ENCODE assay signal across 10 cellular contexts in the genomic region with DNA sequence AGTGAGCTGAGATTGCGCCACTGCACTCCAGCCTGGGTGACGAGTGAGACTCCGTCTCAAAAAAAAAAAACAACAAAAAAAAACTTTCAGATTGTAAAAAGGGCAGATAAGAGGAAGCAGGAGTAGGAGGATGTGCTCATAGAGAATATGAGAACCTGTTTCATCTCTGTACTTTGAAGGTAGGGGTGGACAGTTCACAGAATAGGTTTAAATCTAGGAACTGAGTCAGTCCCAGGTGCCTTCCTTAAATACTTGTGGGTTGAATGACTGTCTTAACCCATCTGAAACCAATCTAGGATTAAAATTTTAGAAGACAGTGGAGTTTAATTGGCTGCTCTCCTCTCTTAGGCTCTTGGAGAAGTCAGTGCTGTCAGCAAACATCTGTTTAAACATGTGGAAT. TPM values are rescaled to one million over a fixed set of nuclear protein-coding genes. Genes with fewer than 3 reads are reported as not detected.
DNase-seq lines count a peak whose midpoint lies in the region; ATAC-seq and TF ChIP-seq lines count a peak whose summit lies in the region.
"Had no signal": no experiment of that assay in that cellular context is flagged by ENCODE, and none has a peak within 500 bp of the region (broad histone marks: within the 10 kb centered on the region; RNA-seq: fewer than 3 reads in every experiment).

No MANE protein-coding gene starts in this region.

- H3K4me1 Mint-ChIP-seq in CD8-positive, alpha-beta T cell (ENCODE audit: low read depth), result peaks cover 39% of the 10 kb centered on the region

- H3K27me3 ChIP-seq in BJ (ENCODE audit: control insufficient read depth, insufficient read depth, low read length) (no peaks in the 10 kb centered on the region), RWPE2 (ENCODE audit: insufficient read depth, poor library complexity, severe bottlenecking) (no peaks in the 10 kb centered on the region), mesenchymal stem cell (ENCODE audit: control insufficient read depth in 1 of 2, insufficient read depth in 1 of 2, low read length in 2 of 2) (no peaks in the 10 kb centered on the region)
- H3K27me3 ChIP-seq in CD8-positive, alpha-beta T cell (ENCODE audit: insufficient read depth, low read length), result no peaks in the 10 kb centered on the region

- no peak overlapping the region for H3K27ac ChIP-seq in RWPE2 (ENCODE audit: poor library complexity, severe bottlenecking)
- H3K27ac ChIP-seq in CD8-positive, alpha-beta T cell (ENCODE audit: low read depth, low read length), result no peak overlapping the region
- no peak overlapping the region for H3K27ac ChIP-seq in mesenchymal stem cell (ENCODE audit: low read length, poor library complexity, severe bottlenecking)

- 100% methylated on average over 3 of the region's 3 CpGs for WGBS in mesenchymal stem cell

- DNase-seq in BJ (ENCODE audit: low read depth), result peak; percentile 19
- no peak for DNase-seq in RWPE2 (ENCODE audit: low spot score)
- DNase-seq in CD8-positive, alpha-beta T cell, result no peak
- DNase-seq in mucosa of descending colon, result no peak
- no peak for DNase-seq in GM19240 (ENCODE audit: insufficient read length, low spot score)
- DNase-seq in mesenchymal stem cell, result no peak

- peak; percentile 85 for ATAC-seq in GM19035 (IDR thresholded peaks at IDR 0.05; ENCODE audit: unreplicated experiment)
- peak; percentile 91 for ATAC-seq in HG02973 (IDR thresholded peaks at IDR 0.05; ENCODE audit: unreplicated experiment)
- peak; percentile 50; the same call in 2 of the 3 replicates for ATAC-seq in RWPE2 (ENCODE audit: low read depth)
- ATAC-seq in CD8-positive, alpha-beta T cell, result no peak
- ATAC-seq in mucosa of descending colon, result no peak

- H3K9me3 ChIP-seq in RWPE2 (ENCODE audit: severe bottlenecking) (peaks cover 16% of the 10 kb centered on the region), mucosa of descending colon (peaks cover 13% of the 10 kb centered on the region), mesenchymal stem cell (ENCODE audit: control insufficient read depth, low read length) (peaks cover 15% of the 10 kb centered on the region)
- H3K9me3 ChIP-seq in CD8-positive, alpha-beta T cell (ENCODE audit: low read length), result peaks cover 8% of the 10 kb centered on the region

- no peak overlapping the region for H4K8ac ChIP-seq in mesenchymal stem cell (ENCODE audit: low read length)

- intact Hi-C loops in CD8-positive, alpha-beta T cell (cut with DNase I, micrococcal nuclease), result no loop called here
- intact Hi-C loops in mucosa of descending colon (cut with DNase I, micrococcal nuclease), result no loop called here

- H3K4ac ChIP-seq in mesenchymal stem cell (ENCODE audit: low read depth in 1 of 2, low read length in 2 of 2), result no peak overlapping the region

- no peak overlapping the region for H3K14ac ChIP-seq in mesenchymal stem cell (ENCODE audit: low read length in 2 of 2)

- no peak overlapping the region for H2AK5ac ChIP-seq in mesenchymal stem cell (ENCODE audit: low read length, severe bottlenecking)

- H3K79me1 ChIP-seq in mesenchymal stem cell (replicated peaks; ENCODE audit: low read length, poor library complexity, severe bottlenecking), result peaks cover 8% of the 10 kb centered on the region

- H3K9ac ChIP-seq in mesenchymal stem cell (ENCODE audit: low read length), result no peak overlapping the region

- no peak overlapping the region for H3K4me3 Mint-ChIP-seq in CD8-positive, alpha-beta T cell
- H3K4me3 Mint-ChIP-seq: central memory CD8-positive, alpha-beta T cell had no signal

- POLR2A ChIA-PET in BJ (lab: Charles Lee), result interaction anchor here (0.5 kb wide), 1 partner anchor 12 kb away, joined by 3 read pairs; a partner anchor contains a TSS
- POLR2A ChIA-PET in CD8-positive, alpha-beta T cell (lab: Charles Lee), result no interaction called here

- H3K36me3 ChIP-seq in BJ (ENCODE audit: control insufficient read depth, insufficient read depth, low read length) (0 out of 2 replicates have a peak, but pooled peaks cover under 1% of the 10 kb centered on the region), RWPE2 (ENCODE audit: low read depth) (peaks cover 21% of the 10 kb centered on the region), mucosa of descending colon (ENCODE audit: low read depth) (no peaks in the 10 kb centered on the region), mesenchymal stem cell (ENCODE audit: control insufficient read depth in 1 of 2, insufficient read depth in 2 of 2, low read depth in 1 of 2, low read length in 2 of 2) (peaks cover 0 to 6% of the 10 kb centered on the region in 2 experiments)
- no peaks in the 10 kb centered on the region for H3K36me3 ChIP-seq in CD8-positive, alpha-beta T cell (ENCODE audit: insufficient read depth, low read length)

- CTCF ChIA-PET in BJ (lab: Yijun Ruan, JAX), result interaction anchor here (1.1 kb wide), 1 partner anchor 10 kb away, joined by 3 read pairs; no protein-coding TSS in a partner anchor
- CTCF ChIA-PET in CD8-positive, alpha-beta T cell (lab: Charles Lee), result no interaction called here

- H2AFZ ChIP-seq in mesenchymal stem cell (ENCODE audit: low read depth, low read length), result no peak overlapping the region

- H2BK12ac ChIP-seq in mesenchymal stem cell (ENCODE audit: low read length in 2 of 2), result no peak overlapping the region

- H4K91ac ChIP-seq in mesenchymal stem cell (ENCODE audit: low read length), result no peak overlapping the region

- H3K4me2 ChIP-seq in mesenchymal stem cell (ENCODE audit: low read length, poor library complexity, severe bottlenecking), result no peak overlapping the region

- H3K9me3 Mint-ChIP-seq in CD8-positive, alpha-beta T cell, result peaks cover 11% of the 10 kb centered on the region

- TF ChIP-seq CTCF in BJ (IDR thresholded peaks at IDR 0.05; ENCODE audit: insufficient read depth, low read depth, low read length), result no peak
- TF ChIP-seq CTCF in RWPE2 (IDR thresholded peaks at IDR 0.05; ENCODE audit: poor library complexity, severe bottlenecking), result no peak
- no peak for TF ChIP-seq CTCF in CD8-positive, alpha-beta T cell (IDR thresholded peaks at IDR 0.05)
- TF ChIP-seq CTCF in mucosa of descending colon (IDR thresholded peaks at IDR 0.05), result no peak

- H3K27ac Mint-ChIP-seq in CD8-positive, alpha-beta T cell, result no peak overlapping the region

- no peaks in the 10 kb centered on the region for H3K27me3 Mint-ChIP-seq in CD8-positive, alpha-beta T cell (ENCODE audit: low read depth)
- H3K27me3 Mint-ChIP-seq: central memory CD8-positive, alpha-beta T cell had no signal

- no peak overlapping the region for H2BK5ac ChIP-seq in mesenchymal stem cell (ENCODE audit: low read depth, low read length, poor library complexity, severe bottlenecking)

- no peak overlapping the region for H3K23ac ChIP-seq in mesenchymal stem cell (ENCODE audit: low read length in 2 of 2)

- no peak overlapping the region for H2BK120ac ChIP-seq in mesenchymal stem cell (ENCODE audit: low read depth, low read length)

- no peak overlapping the region for H2BK15ac ChIP-seq in mesenchymal stem cell (ENCODE audit: low read depth, poor library complexity, severe bottlenecking)

- H3K18ac ChIP-seq in mesenchymal stem cell (ENCODE audit: low read depth in 1 of 2, low read length in 2 of 2), result no peak overlapping the region

- H3K4me1 ChIP-seq in RWPE2 (ENCODE audit: insufficient read depth, poor library complexity, severe bottlenecking) (peaks cover 19% of the 10 kb centered on the region), mucosa of descending colon (ENCODE audit: low read depth) (no peaks in the 10 kb centered on the region), mesenchymal stem cell (ENCODE audit: control insufficient read depth, insufficient read depth, low read depth, low read length) (no peaks in the 10 kb centered on the region)
- H3K4me1 ChIP-seq in CD8-positive, alpha-beta T cell (ENCODE audit: insufficient read depth, low read length), result peaks cover 12% of the 10 kb centered on the region

- peaks cover 22% of the 10 kb centered on the region for H3K36me3 Mint-ChIP-seq in CD8-positive, alpha-beta T cell

- H3K4me3 ChIP-seq in BJ (ENCODE audit: low read depth, low read length) (no peak overlapping the region), RWPE2 (ENCODE audit: severe bottlenecking) (no peak overlapping the region), mucosa of descending colon (no peak overlapping the region), mesenchymal stem cell (ENCODE audit: insufficient read depth in 1 of 2, low read depth in 1 of 2, low read length in 2 of 2) (no peak overlapping the region)
- H3K4me3 ChIP-seq in CD8-positive, alpha-beta T cell (ENCODE audit: low read depth, low read length), result no peak overlapping the region
- H3K4me3 ChIP-seq: lung had no signal

RNA-seq across cellular contexts. Expression of a gene that starts 12.4 kb away (rescaled TPM):
- 11.8 and 26.1 TPM in 2 replicates for polyA plus RNA-seq in BJ (2011; rRNA removed)
- polyA minus RNA-seq in BJ (2011; rRNA and poly(A)+ RNA removed), result 15.0 and 22.2 TPM in 2 replicates
- total RNA-seq in CD8-positive, alpha-beta T cell, result 10 to 100 TPM in 1 of 2 experiments, 1 to 10 TPM in 1; 6.9 to 10.0 TPM
- 10 to 100 TPM; 15.3 to 32.5 (median 17.6) TPM for total RNA-seq in mucosa of descending colon
- 13.8 TPM for polyA plus RNA-seq in mesenchymal stem cell (2013, experiment 1 of 2)
- 13.5 TPM for polyA plus RNA-seq in mesenchymal stem cell (2013, experiment 2 of 2)

RNA-seq across cellular contexts. Expression of a gene that starts 12.6 kb away (rescaled TPM):
- 4.5 and 9.5 TPM in 2 replicates for polyA plus RNA-seq in BJ (2011; rRNA removed)
- 17.2 and 24.6 TPM in 2 replicates for polyA minus RNA-seq in BJ (2011; rRNA and poly(A)+ RNA removed)
- total RNA-seq in CD8-positive, alpha-beta T cell, result 10 to 100 TPM; 29.2 to 36.4 TPM
- total RNA-seq in mucosa of descending colon, result 10 to 100 TPM; 41.4 to 63.4 (median 45.0) TPM
- polyA plus RNA-seq in mesenchymal stem cell (2013, experiment 1 of 2), result 33.2 TPM
- 34.9 TPM for polyA plus RNA-seq in mesenchymal stem cell (2013, experiment 2 of 2)

Comparison
In these comparisons a context has a peak if more than half of its experiments do, and no peak if none do; other contexts are left out.
1. ATAC-seq: peak in GM19035 (single experiment), HG02973 (single experiment) and RWPE2 (single experiment); none in CD8-positive, alpha-beta T cell (single experiment) and mucosa of descending colon (single experiment).